ENCODE assay signal across 19 cellular contexts in genomic region chr1:156781585-156782186, GRCh38. TPM values are rescaled to one million over a fixed set of nuclear protein-coding genes. Genes with fewer than 3 reads are reported as not detected.
DNase-seq lines count a peak whose midpoint lies in the region; ATAC-seq, FAIRE-seq and TF ChIP-seq lines count a peak whose summit lies in the region.
"Had no signal": no experiment of that assay in that cellular context is flagged by ENCODE, and none has a peak within 500 bp of the region (broad histone marks: within the 10 kb centered on the region; RNA-seq: fewer than 3 reads in every experiment).

No MANE protein-coding gene starts in this region.

- H4K20me1 ChIP-seq in GM12878 (ENCODE audit: control insufficient read depth, insufficient read depth) (no peaks in the 10 kb centered on the region), hepatocyte (ENCODE audit: insufficient read depth, poor library complexity, severe bottlenecking) (peaks cover 75% of the 10 kb centered on the region)

- H3K9ac ChIP-seq in GM12878 (ENCODE audit: control insufficient read depth, insufficient read depth, low read length) = no peak overlapping the region

- in situ Hi-C loops in GM12878 (cut with MboI) = no loop called here

- H3K27ac ChIP-seq in GM12878 (ENCODE audit: control insufficient read depth, insufficient read depth) = no peak overlapping the region
- peak overlapping the region; percentile 20 for H3K27ac ChIP-seq in hepatocyte
- H3K27ac ChIP-seq in thymus (ENCODE audit: low read depth) = peak overlapping the region; percentile 27
- no peak overlapping the region for H3K27ac ChIP-seq in body of pancreas

- no peak for ATAC-seq in activated naive CD8-positive, alpha-beta T cell treated with anti-CD3 and anti-CD28 coated beads, Interleukin-2, amount 50 U/mL, for 24 hours
- no peak for ATAC-seq in GM12878
- no peak for ATAC-seq in body of pancreas
- ATAC-seq: mucosa of descending colon, T-cell had no signal

- no peak for TF ChIP-seq POLR2A in GM12878 (IDR thresholded peaks at IDR 0.05; ENCODE audit: low read depth, low read length)
- no peak for TF ChIP-seq POLR2A in body of pancreas (IDR thresholded peaks at IDR 0.05)

- peak overlapping the region; percentile 61 for H3K27ac Mint-ChIP-seq in activated naive CD8-positive, alpha-beta T cell treated with anti-CD3 and anti-CD28 coated beads for 36 hours
- H3K27ac Mint-ChIP-seq in activated naive CD8-positive, alpha-beta T cell treated with anti-CD3 and anti-CD28 coated beads, Interleukin-2, amount 50 U/mL, for 24 hours = no peak overlapping the region
- H3K27ac Mint-ChIP-seq: T-cell had no signal

- SMC1A ChIA-PET in GM12878 (lab: Charles Lee; ENCODE audit: uncharacterized antibody, unreplicated experiment) = interaction anchor here (0.8 to 1.6 kb wide), 7 partner anchors 16 to 108 kb away, joined by 3 to 10 read pairs (median 4); partner anchors contain the start of genes METTL25B and MRPL24

- H3K79me2 ChIP-seq in GM12878 (ENCODE audit: control insufficient read depth, insufficient read depth, low read length) (peaks cover 31% of the 10 kb centered on the region), hepatocyte (peaks cover 86% of the 10 kb centered on the region)

- H2AFZ ChIP-seq in GM12878 (ENCODE audit: control insufficient read depth, low read depth, low read length) (no peak overlapping the region), hepatocyte (no peak overlapping the region)

- CTCF ChIA-PET in GM12878 (lab: Yijun Ruan, JAX) = interaction anchor here (0.8 to 10.1 kb wide), 12 partner anchors 9 to 124 kb away, joined by 3 to 84 read pairs (median 4); partner anchors contain the start of genes ISG20L2, METTL25B and NTRK1

- no peaks in the 10 kb centered on the region for H3K27me3 Mint-ChIP-seq in activated naive CD8-positive, alpha-beta T cell treated with anti-CD3 and anti-CD28 coated beads for 36 hours
- no peaks in the 10 kb centered on the region for H3K27me3 Mint-ChIP-seq in activated naive CD8-positive, alpha-beta T cell treated with anti-CD3 and anti-CD28 coated beads, Interleukin-2, amount 50 U/mL, for 24 hours
- H3K27me3 Mint-ChIP-seq: T-cell had no signal

- no peak for FAIRE-seq in GM12878 (lab: Jason Lieb, UNC)
- FAIRE-seq: H1, HTR-8/SVneo had no signal

- H3K27me3 ChIP-seq in GM12878 (replicated peaks in 1 of 2; ENCODE audit: control insufficient read depth in 2 of 2, insufficient read depth in 2 of 2, low read length in 1 of 2) (no peaks in the 10 kb centered on the region), hepatocyte (no peaks in the 10 kb centered on the region), thymus (ENCODE audit: control insufficient read depth, insufficient read depth) (no peaks in the 10 kb centered on the region), body of pancreas (no peaks in the 10 kb centered on the region)

- no peaks in the 10 kb centered on the region for H3K9me3 ChIP-seq in GM12878 (replicated peaks; ENCODE audit: control insufficient read depth, insufficient read depth, low read length)
- H3K9me3 ChIP-seq in hepatocyte (ENCODE audit: low read depth) = no peaks in the 10 kb centered on the region
- no peaks in the 10 kb centered on the region for H3K9me3 ChIP-seq in thymus (ENCODE audit: control insufficient read depth)
- H3K9me3 ChIP-seq in body of pancreas = no peaks in the 10 kb centered on the region
- H3K9me3 ChIP-seq: mucosa of descending colon had no signal

- TF ChIP-seq CTCF in GM12878 (IDR thresholded peaks at IDR 0.05 in 2 of 3, conservative IDR thresholded peaks at IDR 0.05 in 1 of 3; ENCODE audit: control insufficient read depth in 2 of 3, extremely low read depth in 1 of 3, insufficient read depth in 1 of 3, low read depth in 3 of 3, low read length in 3 of 3) (no peak), hepatocyte (IDR thresholded peaks at IDR 0.05; ENCODE audit: poor library complexity) (no peak), body of pancreas (IDR thresholded peaks at IDR 0.05) (no peak)

- no peaks in the 10 kb centered on the region for H3K9me2 ChIP-seq in hepatocyte (replicated peaks; ENCODE audit: insufficient read depth)

- no peaks in the 10 kb centered on the region for H3K4me1 ChIP-seq in GM12878 (ENCODE audit: control insufficient read depth, insufficient read depth, low read length)
- peaks cover 9% of the 10 kb centered on the region for H3K4me1 ChIP-seq in hepatocyte (ENCODE audit: insufficient read depth)
- no peaks in the 10 kb centered on the region for H3K4me1 ChIP-seq in thymus (ENCODE audit: control insufficient read depth, insufficient read depth, low read length)
- peaks cover 5% of the 10 kb centered on the region for H3K4me1 ChIP-seq in body of pancreas

- no peaks in the 10 kb centered on the region for H3K9me3 Mint-ChIP-seq in activated naive CD8-positive, alpha-beta T cell treated with anti-CD3 and anti-CD28 coated beads for 36 hours
- H3K9me3 Mint-ChIP-seq in activated naive CD8-positive, alpha-beta T cell treated with anti-CD3 and anti-CD28 coated beads, Interleukin-2, amount 50 U/mL, for 24 hours = no peaks in the 10 kb centered on the region
- H3K9me3 Mint-ChIP-seq: T-cell had no signal

- no peak overlapping the region for H3K4me3 ChIP-seq in GM12878
- H3K4me3 ChIP-seq in hepatocyte = no peak overlapping the region
- H3K4me3 ChIP-seq in thymus (ENCODE audit: low read length) = no peak overlapping the region
- no peak overlapping the region for H3K4me3 ChIP-seq in body of pancreas
- H3K4me3 ChIP-seq: mucosa of descending colon had no signal

- DNase-seq in activated naive CD8-positive, alpha-beta T cell treated with anti-CD3 and anti-CD28 coated beads for 36 hours = no peak
- no peak for DNase-seq in activated naive CD8-positive, alpha-beta T cell treated with anti-CD3 and anti-CD28 coated beads, Interleukin-2, amount 50 U/mL, for 24 hours
- DNase-seq in GM12878 (ENCODE audit: low read depth, low spot score) (no peak), hepatocyte (ENCODE audit: low spot score) (no peak), NCI-H2029 treated with DMSO at 0.1 percent for 48 hours (lab: John Stamatoyannopoulos, UW) (no peak), body of pancreas (no peak), T-helper 2 cell (no peak)
- DNase-seq: activated CD4-positive, alpha-beta T cell treated with anti-CD3 and anti-CD28 coated beads, Interleukin-2, amount 50 U/mL, for 1 hour; activated gamma-delta T cell treated with Interleukin-2 at 50 U/mL for 16 hours; cerebellar nuclear complex; mucosa of descending colon; NCI-H1092 treated with DMSO at 0.1 percent for 48 hours; OCI-M1; stimulated activated CD4-positive, alpha-beta T cell treated with anti-CD3 and anti-CD28 coated beads, Interleukin-4, amount 100 ng/mL, for 24 hours; stimulated activated naive CD4-positive, alpha-beta T cell; T-cell had no signal

- intact Hi-C loops in GM12878 (cut with micrococcal nuclease; ENCODE audit: unreplicated experiment) = no loop called here
- intact Hi-C loops in body of pancreas (cut with DNase I) = no loop called here

- H3K4me1 Mint-ChIP-seq in activated naive CD8-positive, alpha-beta T cell treated with anti-CD3 and anti-CD28 coated beads for 36 hours = peaks cover 28% of the 10 kb centered on the region
- peaks cover 23% of the 10 kb centered on the region for H3K4me1 Mint-ChIP-seq in activated naive CD8-positive, alpha-beta T cell treated with anti-CD3 and anti-CD28 coated beads, Interleukin-2, amount 50 U/mL, for 24 hours

- H3K4me3 Mint-ChIP-seq in activated naive CD8-positive, alpha-beta T cell treated with anti-CD3 and anti-CD28 coated beads for 36 hours = no peak overlapping the region
- H3K4me3 Mint-ChIP-seq in activated naive CD8-positive, alpha-beta T cell treated with anti-CD3 and anti-CD28 coated beads, Interleukin-2, amount 50 U/mL, for 24 hours = no peak overlapping the region
- H3K4me3 Mint-ChIP-seq: T-cell had no signal

- H3K4me2 ChIP-seq in GM12878 (ENCODE audit: control insufficient read depth, insufficient read depth) (no peak overlapping the region), hepatocyte (no peak overlapping the region)

- BruUV-seq in GM12878 (replicated peaks; lab: Mats Ljungman, UMichigan) = TSS peak; percentile 19

- no peak for TF ChIP-seq EP300 in GM12878 (IDR thresholded peaks at IDR 0.05; ENCODE audit: borderline replicate concordance in 1 of 2, control insufficient read depth in 1 of 2, low read depth in 2 of 2, low read length in 2 of 2)

- TF ChIP-seq RAD21 in GM12878 (IDR thresholded peaks at IDR 0.05; ENCODE audit: insufficient read depth, low read depth, low read length) = no peak

- H3K36me3 ChIP-seq in GM12878 (ENCODE audit: control insufficient read depth in 2 of 2, insufficient read depth in 2 of 2, low read length in 1 of 2) (peaks cover 10 to 34% of the 10 kb centered on the region in 2 experiments; a peak in 3 of 4 replicates), hepatocyte (replicated peaks; ENCODE audit: insufficient read depth, low read depth) (peaks cover 3% of the 10 kb centered on the region), thymus (ENCODE audit: control insufficient read depth, insufficient read depth) (peaks cover 28% of the 10 kb centered on the region), body of pancreas (replicated peaks in 1 of 2; ENCODE audit: insufficient read depth in 1 of 2, low read depth in 2 of 2) (peaks cover 0 to 4% of the 10 kb centered on the region in 2 donors)

- POLR2A ChIA-PET in GM12878 (lab: Charles Lee) = interaction anchor here (0.6 to 1.7 kb wide), 4 partner anchors 10 to 92 kb away, joined by 3 to 5 read pairs (median 4); partner anchors contain the start of genes ISG20L2 and METTL25B

- peaks cover 20% of the 10 kb centered on the region for H3K36me3 Mint-ChIP-seq in activated naive CD8-positive, alpha-beta T cell treated with anti-CD3 and anti-CD28 coated beads for 36 hours
- H3K36me3 Mint-ChIP-seq in activated naive CD8-positive, alpha-beta T cell treated with anti-CD3 and anti-CD28 coated beads, Interleukin-2, amount 50 U/mL, for 24 hours (ENCODE audit: low read depth) = peaks cover 35% of the 10 kb centered on the region

- RAD21 ChIA-PET in GM12878 (lab: Charles Lee; ENCODE audit: unreplicated experiment) = interaction anchor here (0.6 to 1.1 kb wide), 3 partner anchors 23 to 54 kb away, joined by 3 read pairs; partner anchors contain the start of genes ISG20L2, METTL25B and MRPL24

RNA-seq across cellular contexts. Expression of gene PRCC, which starts 14.4 kb away (rescaled TPM):
- total RNA-seq in activated naive CD8-positive, alpha-beta T cell treated with anti-CD3 and anti-CD28 coated beads for 36 hours = 10 to 100 TPM; 91.8 to 96.0 TPM
- 41.6 and 44.9 TPM in 2 replicates for total RNA-seq in GM12878 (2013; cell fraction: nucleolus; rRNA removed)
- 79.6 and 92.2 TPM in 2 replicates for total RNA-seq in GM12878 (2014; rRNA removed)
- total RNA-seq in GM12878 (2014; rRNA removed; fragmentation: Illumina TruSeq; extraction: Trizol) = 34.0 and 36.0 TPM in 2 replicates
- total RNA-seq in GM12878 (2021) = 78.3 and 87.5 TPM in 2 replicates
- polyA plus RNA-seq in GM12878 (2011; ENCODE audit: low read depth) = 47.3 TPM
- 29.2 and 52.8 TPM in 2 replicates for polyA plus RNA-seq in GM12878 (2011; rRNA removed)
- polyA plus RNA-seq in GM12878 (2011; cell fraction: cytosol; rRNA removed) = 88.4 and 93.1 TPM in 2 replicates
- polyA plus RNA-seq in GM12878 (2011; cell fraction: nucleus; rRNA removed) = 48.7 and 57.5 TPM in 2 replicates
- polyA plus RNA-seq in GM12878 (2012) = 53.5 and 59.4 TPM in 2 replicates
- polyA plus RNA-seq in GM12878 (2014; fragmentation: Illumina TruSeq; extraction: Trizol) = 121 and 132 TPM in 2 replicates
- polyA plus RNA-seq in GM12878 (2014; fragmentation: Nextera tagmentation; extraction: Ambion mirVana) = 10 to 100 TPM; 23.8 to 30.1 TPM
- polyA plus RNA-seq in GM12878 (2014; rRNA removed) = 52.6 and 56.6 TPM in 2 replicates
- polyA plus RNA-seq in GM12878 (2016; fragmentation: Nextera tagmentation; extraction: Ambion mirVana) = 10 to 100 TPM; 73.5 to 77.2 TPM
- 60.8 and 108 TPM in 2 replicates for polyA minus RNA-seq in GM12878 (2011; rRNA and poly(A)+ RNA removed)
- 32.9 and 54.4 TPM in 2 replicates for polyA minus RNA-seq in GM12878 (2011; cell fraction: cytosol; rRNA and poly(A)+ RNA removed)
- 18.6 and 34.4 TPM in 2 replicates for polyA minus RNA-seq in GM12878 (2011; cell fraction: nucleus; rRNA and poly(A)+ RNA removed)
- total RNA-seq in hepatocyte = 35.9 and 45.0 TPM in 2 replicates
- polyA plus RNA-seq in hepatocyte = 85.2 and 108 TPM in 2 replicates
- 72.9 TPM for polyA plus RNA-seq in thymus
- total RNA-seq in body of pancreas = 10 to 100 TPM; 19.2 to 28.3 TPM

RNA-seq across cellular contexts. Expression of gene HDGF, which starts 30.2 kb away (rescaled TPM):
- total RNA-seq in activated naive CD8-positive, alpha-beta T cell treated with anti-CD3 and anti-CD28 coated beads for 36 hours = 100 to 1,000 TPM; 271 to 274 TPM
- total RNA-seq in GM12878 (2013; cell fraction: nucleolus; rRNA removed) = 39.3 and 39.8 TPM in 2 replicates
- total RNA-seq in GM12878 (2014; rRNA removed) = 237 and 258 TPM in 2 replicates
- total RNA-seq in GM12878 (2014; rRNA removed; fragmentation: Illumina TruSeq; extraction: Trizol) = 267 and 277 TPM in 2 replicates
- 261 and 271 TPM in 2 replicates for total RNA-seq in GM12878 (2021)
- polyA plus RNA-seq in GM12878 (2011; ENCODE audit: low read depth) = 91.5 TPM
- 200 and 203 TPM in 2 replicates for polyA plus RNA-seq in GM12878 (2011; rRNA removed)
- polyA plus RNA-seq in GM12878 (2011; cell fraction: cytosol; rRNA removed) = 144 and 155 TPM in 2 replicates
- 134 and 144 TPM in 2 replicates for polyA plus RNA-seq in GM12878 (2011; cell fraction: nucleus; rRNA removed)
- polyA plus RNA-seq in GM12878 (2012) = 118 and 127 TPM in 2 replicates
- 372 and 388 TPM in 2 replicates for polyA plus RNA-seq in GM12878 (2014; fragmentation: Illumina TruSeq; extraction: Trizol)
- 10 to 100 TPM; 28.3 to 65.9 TPM for polyA plus RNA-seq in GM12878 (2014; fragmentation: Nextera tagmentation; extraction: Ambion mirVana)
- 217 and 223 TPM in 2 replicates for polyA plus RNA-seq in GM12878 (2014; rRNA removed)
- polyA plus RNA-seq in GM12878 (2016; fragmentation: Nextera tagmentation; extraction: Ambion mirVana) = 10 to 100 TPM; 45.1 to 81.9 TPM
- 62.2 and 108 TPM in 2 replicates for polyA minus RNA-seq in GM12878 (2011; rRNA and poly(A)+ RNA removed)
- polyA minus RNA-seq in GM12878 (2011; cell fraction: cytosol; rRNA and poly(A)+ RNA removed) = 51.7 and 58.8 TPM in 2 replicates
- polyA minus RNA-seq in GM12878 (2011; cell fraction: nucleus; rRNA and poly(A)+ RNA removed) = 25.5 and 37.3 TPM in 2 replicates
- 160 and 192 TPM in 2 replicates for total RNA-seq in hepatocyte
- 153 and 166 TPM in 2 replicates for polyA plus RNA-seq in hepatocyte
- 116 TPM for polyA plus RNA-seq in thymus
- total RNA-seq in body of pancreas = 100 to 1,000 TPM in 1 of 2 donors, 10 to 100 TPM in 1; 92.4 to 122 TPM

RNA-seq across cellular contexts. Expression of gene SH2D2A, which starts 35.0 kb away (rescaled TPM):
- 100 to 1,000 TPM; 186 TPM for total RNA-seq in activated naive CD8-positive, alpha-beta T cell treated with anti-CD3 and anti-CD28 coated beads for 36 hours
- 22.4 and 23.9 TPM in 2 replicates for total RNA-seq in GM12878 (2013; cell fraction: nucleolus; rRNA removed)
- 9.9 and 11.4 TPM in 2 replicates for total RNA-seq in GM12878 (2014; rRNA removed)
- 4.6 and 5.4 TPM in 2 replicates for total RNA-seq in GM12878 (2014; rRNA removed; fragmentation: Illumina TruSeq; extraction: Trizol)
- total RNA-seq in GM12878 (2021) = 15.9 and 17.4 TPM in 2 replicates
- polyA plus RNA-seq in GM12878 (2011; ENCODE audit: low read depth) = 1.8 TPM
- 3.7 and 9.7 TPM in 2 replicates for polyA plus RNA-seq in GM12878 (2011; rRNA removed)
- polyA plus RNA-seq in GM12878 (2011; cell fraction: cytosol; rRNA removed) = 11.4 and 13.8 TPM in 2 replicates
- polyA plus RNA-seq in GM12878 (2011; cell fraction: nucleus; rRNA removed) = 23.0 and 23.7 TPM in 2 replicates
- polyA plus RNA-seq in GM12878 (2012) = 3.4 and 5.8 TPM in 2 replicates
- 2.2 and 4.4 TPM in 2 replicates for polyA plus RNA-seq in GM12878 (2014; fragmentation: Illumina TruSeq; extraction: Trizol)
- 1 to 10 TPM in 1 of 2 experiments, under 1 TPM in 1; 0.72 to 1.8 TPM for polyA plus RNA-seq in GM12878 (2014; fragmentation: Nextera tagmentation; extraction: Ambion mirVana)
- 10.7 and 11.6 TPM in 2 replicates for polyA plus RNA-seq in GM12878 (2014; rRNA removed)
- 1 to 10 TPM; 6.5 to 7.4 TPM for polyA plus RNA-seq in GM12878 (2016; fragmentation: Nextera tagmentation; extraction: Ambion mirVana)
- 8.1 and 15.6 TPM in 2 replicates for polyA minus RNA-seq in GM12878 (2011; rRNA and poly(A)+ RNA removed)
- 8.7 and 12.3 TPM in 2 replicates for polyA minus RNA-seq in GM12878 (2011; cell fraction: cytosol; rRNA and poly(A)+ RNA removed)
- polyA minus RNA-seq in GM12878 (2011; cell fraction: nucleus; rRNA and poly(A)+ RNA removed) = 19.2 and 32.7 TPM in 2 replicates
- 0.60 and 2.6 TPM in 2 replicates for total RNA-seq in hepatocyte
- 0.18 TPM in 1 of 2 replicates, not detected in the other for polyA plus RNA-seq in hepatocyte
- 44.8 TPM for polyA plus RNA-seq in thymus
- under 1 TPM in 1 of 2 donors, not detected in 1; 0.99 TPM for total RNA-seq in body of pancreas

RNA-seq across cellular contexts. Expression of gene MRPL24, which starts 40.8 kb away (rescaled TPM):
- 10 to 100 TPM; 85.1 to 94.6 TPM for total RNA-seq in activated naive CD8-positive, alpha-beta T cell treated with anti-CD3 and anti-CD28 coated beads for 36 hours
- total RNA-seq in GM12878 (2013; cell fraction: nucleolus; rRNA removed) = 2.3 and 4.3 TPM in 2 replicates
- 131 and 135 TPM in 2 replicates for total RNA-seq in GM12878 (2014; rRNA removed)
- total RNA-seq in GM12878 (2014; rRNA removed; fragmentation: Illumina TruSeq; extraction: Trizol) = 119 and 120 TPM in 2 replicates
- total RNA-seq in GM12878 (2021) = 87.4 and 104 TPM in 2 replicates
- 66.1 TPM for polyA plus RNA-seq in GM12878 (2011; ENCODE audit: low read depth)
- 84.8 and 98.9 TPM in 2 replicates for polyA plus RNA-seq in GM12878 (2011; rRNA removed)
- 86.3 and 90.5 TPM in 2 replicates for polyA plus RNA-seq in GM12878 (2011; cell fraction: cytosol; rRNA removed)
- 51.7 and 59.4 TPM in 2 replicates for polyA plus RNA-seq in GM12878 (2011; cell fraction: nucleus; rRNA removed)
- polyA plus RNA-seq in GM12878 (2012) = 73.5 and 76.5 TPM in 2 replicates
- polyA plus RNA-seq in GM12878 (2014; fragmentation: Illumina TruSeq; extraction: Trizol) = 172 and 173 TPM in 2 replicates
- 100 to 1,000 TPM; 245 to 269 TPM for polyA plus RNA-seq in GM12878 (2014; fragmentation: Nextera tagmentation; extraction: Ambion mirVana)
- polyA plus RNA-seq in GM12878 (2014; rRNA removed) = 154 and 180 TPM in 2 replicates
- 100 to 1,000 TPM; 132 to 136 TPM for polyA plus RNA-seq in GM12878 (2016; fragmentation: Nextera tagmentation; extraction: Ambion mirVana)
- 43.6 and 44.0 TPM in 2 replicates for polyA minus RNA-seq in GM12878 (2011; rRNA and poly(A)+ RNA removed)
- polyA minus RNA-seq in GM12878 (2011; cell fraction: cytosol; rRNA and poly(A)+ RNA removed) = 11.8 and 22.1 TPM in 2 replicates
- polyA minus RNA-seq in GM12878 (2011; cell fraction: nucleus; rRNA and poly(A)+ RNA removed) = 9.6 and 13.0 TPM in 2 replicates
- total RNA-seq in hepatocyte = 40.4 and 44.9 TPM in 2 replicates
- 61.9 and 64.1 TPM in 2 replicates for polyA plus RNA-seq in hepatocyte
- 59.0 TPM for polyA plus RNA-seq in thymus
- total RNA-seq in body of pancreas = 10 to 100 TPM; 25.2 to 62.0 TPM

RNA-seq across cellular contexts. Expression of gene ISG20L2, which starts 53.1 kb away (rescaled TPM):
- 10 to 100 TPM; 74.9 to 77.4 TPM for total RNA-seq in activated naive CD8-positive, alpha-beta T cell treated with anti-CD3 and anti-CD28 coated beads for 36 hours
- 36.3 and 40.0 TPM in 2 replicates for total RNA-seq in GM12878 (2013; cell fraction: nucleolus; rRNA removed)
- 42.1 and 44.8 TPM in 2 replicates for total RNA-seq in GM12878 (2014; rRNA removed)
- 49.2 and 55.7 TPM in 2 replicates for total RNA-seq in GM12878 (2014; rRNA removed; fragmentation: Illumina TruSeq; extraction: Trizol)
- 40.0 and 48.3 TPM in 2 replicates for total RNA-seq in GM12878 (2021)
- polyA plus RNA-seq in GM12878 (2011; ENCODE audit: low read depth) = 17.6 TPM
- polyA plus RNA-seq in GM12878 (2011; rRNA removed) = 43.9 and 55.3 TPM in 2 replicates
- 51.6 and 54.0 TPM in 2 replicates for polyA plus RNA-seq in GM12878 (2011; cell fraction: cytosol; rRNA removed)
- 18.7 and 24.4 TPM in 2 replicates for polyA plus RNA-seq in GM12878 (2011; cell fraction: nucleus; rRNA removed)
- 26.9 and 27.9 TPM in 2 replicates for polyA plus RNA-seq in GM12878 (2012)
- polyA plus RNA-seq in GM12878 (2014; fragmentation: Illumina TruSeq; extraction: Trizol) = 111 and 112 TPM in 2 replicates
- 10 to 100 TPM; 16.4 to 26.1 TPM for polyA plus RNA-seq in GM12878 (2014; fragmentation: Nextera tagmentation; extraction: Ambion mirVana)
- polyA plus RNA-seq in GM12878 (2014; rRNA removed) = 49.2 and 56.2 TPM in 2 replicates
- 10 to 100 TPM; 45.5 to 47.7 TPM for polyA plus RNA-seq in GM12878 (2016; fragmentation: Nextera tagmentation; extraction: Ambion mirVana)
- 48.7 and 57.9 TPM in 2 replicates for polyA minus RNA-seq in GM12878 (2011; rRNA and poly(A)+ RNA removed)
- 14.0 and 14.8 TPM in 2 replicates for polyA minus RNA-seq in GM12878 (2011; cell fraction: cytosol; rRNA and poly(A)+ RNA removed)
- 29.0 and 51.5 TPM in 2 replicates for polyA minus RNA-seq in GM12878 (2011; cell fraction: nucleus; rRNA and poly(A)+ RNA removed)
- 22.4 and 27.5 TPM in 2 replicates for total RNA-seq in hepatocyte
- 13.5 and 16.4 TPM in 2 replicates for polyA plus RNA-seq in hepatocyte
- polyA plus RNA-seq in thymus = 12.0 TPM
- 10 to 100 TPM; 11.9 to 14.3 TPM for total RNA-seq in body of pancreas

Comparison
In these comparisons a context has a peak if more than half of its experiments do, and no peak if none do; other contexts are left out.
1. H3K27ac ChIP-seq: peak in hepatocyte (single experiment) and thymus (single experiment); none in GM12878 (single experiment) and body of pancreas (0 of 4).
2. RNA of gene SH2D2A, which starts 35.0 kb away (total RNA-seq): 186 TPM in activated naive CD8-positive, alpha-beta T cell treated with anti-CD3 and anti-CD28 coated beads for 36 hours; 4.6 to 23.9 TPM in GM12878, 0.99 TPM in body of pancreas and 0.60 to 2.6 TPM in hepatocyte; every median in the first group is over 4 times any median in the second.